8 cellular contexts compared by ENCODE assay signal in the genomic region with DNA sequence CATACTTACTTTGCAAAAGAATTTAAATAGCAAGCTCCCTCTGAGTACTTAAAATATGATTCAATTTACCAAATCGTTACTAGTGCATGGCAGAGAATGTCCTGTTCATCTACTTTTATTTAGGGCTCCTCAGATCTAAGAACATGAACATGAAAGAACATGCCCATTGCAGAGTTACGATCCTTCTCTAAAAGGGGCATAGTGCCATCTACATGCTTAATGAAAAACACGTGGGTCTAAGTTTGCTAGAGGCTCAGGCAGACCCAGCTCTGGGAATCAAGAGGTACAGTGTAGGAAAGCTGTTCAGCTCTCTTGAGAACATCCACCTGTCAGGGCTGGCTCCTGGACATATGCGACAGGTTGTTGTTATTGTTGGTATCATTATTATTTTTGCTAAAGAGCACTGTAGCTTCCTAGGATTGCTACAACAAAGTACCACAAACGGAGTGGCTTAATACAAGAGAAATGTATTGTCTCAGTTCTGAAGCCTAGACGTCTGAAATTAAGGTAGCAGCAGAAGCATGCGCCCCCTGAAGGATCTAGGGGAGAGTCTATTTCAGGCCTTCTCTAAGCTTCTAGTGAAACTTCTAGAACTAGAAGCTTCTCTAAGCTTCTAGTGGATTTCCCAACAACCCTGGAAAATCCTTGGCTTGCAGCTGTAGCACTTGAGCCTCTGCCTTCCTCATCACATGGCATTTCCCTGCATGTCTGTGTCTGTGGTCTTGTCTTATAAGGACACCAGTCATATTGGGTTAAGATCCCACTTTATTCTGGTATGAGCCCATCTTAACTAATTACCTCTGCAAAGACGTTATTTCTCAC.
DNase-seq lines count a peak whose midpoint lies in the region; ATAC-seq, FAIRE-seq and TF ChIP-seq lines count a peak whose summit lies in the region.

No MANE protein-coding gene starts in this region.

- CTCF ChIA-PET in activated CD4-positive, alpha-beta memory T cell treated with anti-CD3 and anti-CD28 coated beads for 36 hours (lab: Charles Lee) = no interaction called here

- H3K36me3 ChIP-seq in SK-N-MC (ENCODE audit: insufficient read depth, low read length) = no peaks in the 10 kb centered on the region

- ATAC-seq in HG03378 (IDR thresholded peaks at IDR 0.05; ENCODE audit: unreplicated experiment) = peak; percentile 49
- ATAC-seq in GM18873 (IDR thresholded peaks at IDR 0.05; ENCODE audit: low FRiP score, unreplicated experiment) = no peak

- peak overlapping the region; percentile 6; the same call in 1 of the 2 replicates for H3K4me3 ChIP-seq in SK-N-MC

- no peaks in the 10 kb centered on the region for H3K9me3 Mint-ChIP-seq in activated CD4-positive, alpha-beta memory T cell treated with anti-CD3 and anti-CD28 coated beads for 36 hours
- no peaks in the 10 kb centered on the region for H3K9me3 Mint-ChIP-seq in glutamatergic neuron (ENCODE audit: unreplicated experiment)

- H3K9me3 ChIP-seq in SK-N-MC (ENCODE audit: low read depth, low read length) = no peaks in the 10 kb centered on the region

- H3K27ac Mint-ChIP-seq in activated CD4-positive, alpha-beta memory T cell treated with anti-CD3 and anti-CD28 coated beads for 36 hours = no peak overlapping the region
- H3K27ac Mint-ChIP-seq in glutamatergic neuron (ENCODE audit: unreplicated experiment) = no peak overlapping the region

- TF ChIP-seq CTCF in D721Med (IDR thresholded peaks at IDR 0.05; ENCODE audit: insufficient read depth, missing control alignments) (peak; percentile 33), glutamatergic neuron (IDR thresholded peaks at IDR 0.05; ENCODE audit: partially characterized antibody, unreplicated experiment) (no peak)

- POLR2A ChIA-PET in activated CD4-positive, alpha-beta memory T cell treated with anti-CD3 and anti-CD28 coated beads for 36 hours (lab: Charles Lee) = no interaction called here

- H3K36me3 Mint-ChIP-seq in activated CD4-positive, alpha-beta memory T cell treated with anti-CD3 and anti-CD28 coated beads for 36 hours = no peaks in the 10 kb centered on the region
- peaks cover 3% of the 10 kb centered on the region for H3K36me3 Mint-ChIP-seq in glutamatergic neuron (ENCODE audit: unreplicated experiment)

- H3K4me1 Mint-ChIP-seq in activated CD4-positive, alpha-beta memory T cell treated with anti-CD3 and anti-CD28 coated beads for 36 hours (ENCODE audit: low read depth) = peaks cover 17% of the 10 kb centered on the region
- H3K4me1 Mint-ChIP-seq in glutamatergic neuron (ENCODE audit: low read depth, unreplicated experiment) = peaks cover 15% of the 10 kb centered on the region

- no peak overlapping the region for H3K4me3 Mint-ChIP-seq in activated CD4-positive, alpha-beta memory T cell treated with anti-CD3 and anti-CD28 coated beads for 36 hours
- H3K4me3 Mint-ChIP-seq in glutamatergic neuron (ENCODE audit: unreplicated experiment) = no peak overlapping the region

- peak; percentile 44 for FAIRE-seq in D721Med (lab: Jason Lieb, UNC)

- DNase-seq in D721Med (ENCODE audit: insufficient read length, low spot score) (no peak), SK-N-MC (ENCODE audit: low read depth, low spot score) (peak; percentile 71), iris pigment epithelial cell (ENCODE audit: low read depth) (peak; percentile 49), glutamatergic neuron (no peak), C1 segment of cervical spinal cord (lab: John Stamatoyannopoulos, UW) (no peak)
- no peak for DNase-seq in activated CD4-positive, alpha-beta memory T cell treated with anti-CD3 and anti-CD28 coated beads for 36 hours

- intact Hi-C loops in activated CD4-positive, alpha-beta memory T cell treated with anti-CD3 and anti-CD28 coated beads for 36 hours (cut with micrococcal nuclease) = loop anchor here (1.0 kb wide), 2 partner anchors 18 to 551 kb away; no protein-coding TSS in a partner anchor

- H3K27ac ChIP-seq in SK-N-MC = no peak overlapping the region

- H3K27me3 Mint-ChIP-seq in activated CD4-positive, alpha-beta memory T cell treated with anti-CD3 and anti-CD28 coated beads for 36 hours = peaks cover 2% of the 10 kb centered on the region
- peaks cover 2% of the 10 kb centered on the region for H3K27me3 Mint-ChIP-seq in glutamatergic neuron (ENCODE audit: unreplicated experiment)

- H3K9ac ChIP-seq in SK-N-MC (ENCODE audit: insufficient read length) = no peak overlapping the region

Comparison
In these comparisons a context has a peak if more than half of its experiments do, and no peak if none do; other contexts are left out.
1. DNase-seq: peak in SK-N-MC (single experiment) and iris pigment epithelial cell (single experiment); none in D721Med (single experiment), activated CD4-positive, alpha-beta memory T cell treated with anti-CD3 and anti-CD28 coated beads for 36 hours (single experiment), glutamatergic neuron (single experiment) and C1 segment of cervical spinal cord (0 of 14).